1 cellular context compared by ENCODE assay signal in genomic region chr3:50164481-50164880, GRCh38.
TF ChIP-seq lines count a peak whose summit lies in the region.

No MANE protein-coding gene starts in this region.

TF ChIP-seq in endothelial cell of umbilical vein, 7 proteins besides CTCF, POLR2A, EP300 and RAD21 (continued from another document):
- no peak for TF ChIP-seq GATA2 (IDR thresholded peaks at IDR 0.05; ENCODE audit: insufficient read depth, insufficient read length, low read depth, low read length)
- TF ChIP-seq POLR2AphosphoS5 (IDR thresholded peaks at IDR 0.05; ENCODE audit: insufficient read depth, low read depth, low read length) = no peak
- TF ChIP-seq FOS (IDR thresholded peaks at IDR 0.05; ENCODE audit: borderline replicate concordance, insufficient read depth, low read length) = no peak
- TF ChIP-seq, protein P1, sequence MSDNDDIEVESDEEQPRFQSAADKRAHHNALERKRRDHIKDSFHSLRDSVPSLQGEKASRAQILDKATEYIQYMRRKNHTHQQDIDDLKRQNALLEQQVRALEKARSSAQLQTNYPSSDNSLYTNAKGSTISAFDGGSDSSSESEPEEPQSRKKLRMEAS (IDR thresholded peaks at IDR 0.05; ENCODE audit: insufficient read depth, insufficient read length) = no peak
- TF ChIP-seq EZH2 (IDR thresholded peaks at IDR 0.05; ENCODE audit: borderline replicate concordance, low read depth, low read length, severe bottlenecking) = no peak
- TF ChIP-seq MYC (IDR thresholded peaks at IDR 0.05; ENCODE audit: low read depth, low read length) = no peak
